In genomic region chr3:196712514-196713413, GRCh38 we compare ENCODE assay signal across 7 cellular contexts. TPM values are rescaled to one million over a fixed set of nuclear protein-coding genes. Genes with fewer than 3 reads are reported as not detected.
DNase-seq lines count a peak whose midpoint lies in the region; ATAC-seq and TF ChIP-seq lines count a peak whose summit lies in the region.

No MANE protein-coding gene starts in this region.

- H3K4me3 Mint-ChIP-seq in activated CD8-positive, alpha-beta memory T cell treated with anti-CD3 and anti-CD28 coated beads, Interleukin-2, amount 10 ng/mL, durations not matched to agents 7 days and 5 days: peak overlapping the region; percentile 90
- peak overlapping the region; percentile 80 to 92 (median 82) for H3K4me3 Mint-ChIP-seq in naive thymus-derived CD8-positive, alpha-beta T cell

- TF ChIP-seq CTCF in HFF-Myc (IDR thresholded peaks at IDR 0.05; ENCODE audit: low read depth, low read length, missing control alignments): no peak

- POLR2A ChIA-PET in naive thymus-derived CD8-positive, alpha-beta T cell (lab: Charles Lee): interaction anchor here (0.6 to 2.5 kb wide), 6 partner anchors 14 to 229 kb away, joined by 3 to 36 read pairs (median 4); partner anchors contain the start of genes NCBP2 and PAK2

- CTCF ChIA-PET in activated CD8-positive, alpha-beta memory T cell treated with anti-CD3 and anti-CD28 coated beads, Interleukin-2, amount 10 ng/mL, durations not matched to agents 7 days and 5 days (lab: Charles Lee): interaction anchor here (0.6 to 2.1 kb wide), 9 partner anchors 17 to 257 kb away, joined by 3 to 11 read pairs (median 4); partner anchors contain the start of gene SENP5

- peak overlapping the region; percentile 57 for H3K4me3 ChIP-seq in HFF-Myc (replicated peaks; ENCODE audit: low read depth, low read length)

- H3K9me3 Mint-ChIP-seq in activated CD8-positive, alpha-beta memory T cell treated with anti-CD3 and anti-CD28 coated beads, Interleukin-2, amount 10 ng/mL, durations not matched to agents 7 days and 5 days (ENCODE audit: low read depth): no peaks in the 10 kb centered on the region
- H3K9me3 Mint-ChIP-seq in naive thymus-derived CD8-positive, alpha-beta T cell: no peaks in the 10 kb centered on the region

- peaks cover 43% of the 10 kb centered on the region for H3K4me1 Mint-ChIP-seq in activated CD8-positive, alpha-beta memory T cell treated with anti-CD3 and anti-CD28 coated beads, Interleukin-2, amount 10 ng/mL, durations not matched to agents 7 days and 5 days
- peaks cover 7 to 44% (median 28%) of the 10 kb centered on the region in 4 donors for H3K4me1 Mint-ChIP-seq in naive thymus-derived CD8-positive, alpha-beta T cell

- H3K27ac Mint-ChIP-seq in activated CD8-positive, alpha-beta memory T cell treated with anti-CD3 and anti-CD28 coated beads, Interleukin-2, amount 10 ng/mL, durations not matched to agents 7 days and 5 days: peak overlapping the region; percentile 82
- H3K27ac Mint-ChIP-seq in naive thymus-derived CD8-positive, alpha-beta T cell: peak overlapping the region; percentile 51 to 97 (median 92)

- peaks cover 13% of the 10 kb centered on the region for H3K36me3 Mint-ChIP-seq in activated CD8-positive, alpha-beta memory T cell treated with anti-CD3 and anti-CD28 coated beads, Interleukin-2, amount 10 ng/mL, durations not matched to agents 7 days and 5 days
- H3K36me3 Mint-ChIP-seq in naive thymus-derived CD8-positive, alpha-beta T cell: no peaks in the 10 kb centered on the region

- ATAC-seq in GM18498 (IDR thresholded peaks at IDR 0.05; ENCODE audit: unreplicated experiment): peak; percentile 67
- ATAC-seq in activated CD8-positive, alpha-beta memory T cell treated with anti-CD3 and anti-CD28 coated beads, Interleukin-2, amount 10 ng/mL, durations not matched to agents 7 days and 5 days: peak; percentile 67
- ATAC-seq in esophagus mucosa: peak; percentile 75
- peak; percentile 42 to 54 for ATAC-seq in naive thymus-derived CD8-positive, alpha-beta T cell

- peak; percentile 9 for DNase-seq in HFF-Myc (ENCODE audit: extremely low read depth, low read depth)
- peak; percentile 57 for DNase-seq in NCI-H2107 (lab: John Stamatoyannopoulos, UW)
- DNase-seq in activated CD8-positive, alpha-beta memory T cell treated with anti-CD3 and anti-CD28 coated beads, Interleukin-2, amount 10 ng/mL, durations not matched to agents 7 days and 5 days: no peak
- peak in 6 of 10 donors; percentile 15 to 80 (median 63) for DNase-seq in naive thymus-derived CD8-positive, alpha-beta T cell
- peak in 5 of 6 experiments; percentile 66 to 86 (median 70) for DNase-seq in stimulated activated naive CD4-positive, alpha-beta T cell (lab: John Stamatoyannopoulos, UW)

- H3K27me3 Mint-ChIP-seq in activated CD8-positive, alpha-beta memory T cell treated with anti-CD3 and anti-CD28 coated beads, Interleukin-2, amount 10 ng/mL, durations not matched to agents 7 days and 5 days: no peaks in the 10 kb centered on the region
- H3K27me3 Mint-ChIP-seq in naive thymus-derived CD8-positive, alpha-beta T cell: no peaks in the 10 kb centered on the region

RNA-seq across cellular contexts. Expression of gene PIGX, which starts 0.6 kb away (rescaled TPM):
- total RNA-seq in activated CD8-positive, alpha-beta memory T cell treated with anti-CD3 and anti-CD28 coated beads, Interleukin-2, amount 10 ng/mL, durations not matched to agents 7 days and 5 days: 10 to 100 TPM; 40.5 to 56.9 TPM
- 20.0 TPM for total RNA-seq in esophagus mucosa
- 10 to 100 TPM; 15.6 to 16.2 TPM for total RNA-seq in naive thymus-derived CD8-positive, alpha-beta T cell
- 10 to 100 TPM; 28.9 to 32.6 (median 32.1) TPM for polyA plus RNA-seq in naive thymus-derived CD8-positive, alpha-beta T cell

RNA-seq across cellular contexts. Expression of gene CEP19, which starts 0.7 kb away (rescaled TPM):
- total RNA-seq in activated CD8-positive, alpha-beta memory T cell treated with anti-CD3 and anti-CD28 coated beads, Interleukin-2, amount 10 ng/mL, durations not matched to agents 7 days and 5 days: 1 to 10 TPM; 4.1 to 5.4 TPM
- total RNA-seq in esophagus mucosa: 1.0 TPM
- 1 to 10 TPM; 4.6 to 5.1 TPM for total RNA-seq in naive thymus-derived CD8-positive, alpha-beta T cell
- polyA plus RNA-seq in naive thymus-derived CD8-positive, alpha-beta T cell: 1 to 10 TPM; 4.4 to 6.9 (median 4.6) TPM

RNA-seq across cellular contexts. Expression of gene PAK2, which starts 26.9 kb away (rescaled TPM):
- total RNA-seq in activated CD8-positive, alpha-beta memory T cell treated with anti-CD3 and anti-CD28 coated beads, Interleukin-2, amount 10 ng/mL, durations not matched to agents 7 days and 5 days: 100 to 1,000 TPM in 1 of 2 experiments, 10 to 100 TPM in 1; 86.4 to 118 TPM
- total RNA-seq in esophagus mucosa: 36.5 TPM
- 10 to 100 TPM; 76.6 to 81.0 TPM for total RNA-seq in naive thymus-derived CD8-positive, alpha-beta T cell
- 10 to 100 TPM; 28.4 to 30.3 (median 30.1) TPM for polyA plus RNA-seq in naive thymus-derived CD8-positive, alpha-beta T cell
